Comparison of ENCODE assay signal across 13 cellular contexts in the genomic region with DNA sequence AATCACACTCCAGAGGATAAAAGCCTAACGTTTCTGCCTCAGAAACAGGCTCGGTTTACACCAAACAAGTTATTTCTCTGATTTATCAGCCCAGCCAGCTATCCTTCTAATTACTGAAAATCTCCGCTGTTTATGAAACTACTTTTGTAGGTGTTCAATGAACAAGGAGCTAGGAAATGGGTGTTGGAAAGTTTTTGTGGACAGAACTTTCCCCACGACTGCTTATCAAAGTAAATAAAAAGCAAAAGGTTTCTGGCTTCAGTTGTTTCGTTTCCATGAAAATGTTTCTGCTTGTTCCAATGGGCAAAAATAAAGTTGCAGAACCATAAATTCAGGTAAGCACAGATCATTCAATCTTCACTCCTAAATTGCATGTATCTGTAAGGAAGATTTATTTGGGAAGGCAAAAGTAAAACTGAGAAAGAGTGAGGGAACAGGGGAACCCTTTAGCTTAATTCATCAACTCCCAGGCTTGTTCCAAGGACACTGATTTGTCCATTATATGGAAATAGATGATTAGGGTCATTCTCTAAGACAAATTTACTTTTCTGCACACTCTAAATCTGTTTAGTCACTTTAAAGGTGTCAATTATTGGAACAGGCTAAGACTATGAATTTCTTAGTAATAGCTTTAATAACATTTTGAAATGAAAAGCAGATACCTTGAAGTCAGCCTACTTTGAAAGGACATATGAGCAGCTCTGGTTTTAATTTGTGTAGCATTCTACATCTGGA.
A peak's percentile ranks its signal among the peaks of the same experiment; 100 is the strongest.
DNase-seq lines count a peak whose midpoint lies in the region; ATAC-seq and TF ChIP-seq lines count a peak whose summit lies in the region.
"Had no signal": no experiment of that assay in that cellular context is flagged by ENCODE, and none has a peak within 500 bp of the region (broad histone marks: within the 10 kb centered on the region; RNA-seq: fewer than 3 reads in every experiment).

No MANE protein-coding gene starts in this region.

- no peaks in the 10 kb centered on the region for H3K36me3 ChIP-seq in ACC112 (ENCODE audit: insufficient read depth, low read length)
- no peaks in the 10 kb centered on the region for H3K36me3 ChIP-seq in neuron (ENCODE audit: insufficient read depth, low read length)
- no peaks in the 10 kb centered on the region for H3K36me3 ChIP-seq in PC-9 (ENCODE audit: low read depth)
- H3K36me3 ChIP-seq in effector memory CD4-positive, alpha-beta T cell (ENCODE audit: control insufficient read depth, insufficient read depth, low read length) = no peaks in the 10 kb centered on the region
- H3K36me3 ChIP-seq: colonic mucosa had no signal

- peaks cover 7% of the 10 kb centered on the region; the same call in 1 of the 2 replicates for H3K27me3 ChIP-seq in ACC112 (ENCODE audit: insufficient read depth, low read length)
- no peaks in the 10 kb centered on the region for H3K27me3 ChIP-seq in neuron (ENCODE audit: insufficient read depth, low read length)
- no peaks in the 10 kb centered on the region for H3K27me3 ChIP-seq in PC-9 (ENCODE audit: insufficient read depth, low read depth)
- peaks cover 7% of the 10 kb centered on the region for H3K27me3 ChIP-seq in effector memory CD4-positive, alpha-beta T cell (replicated peaks; ENCODE audit: control insufficient read depth, insufficient read depth, low read length, poor library complexity, severe bottlenecking)
- H3K27me3 ChIP-seq: colonic mucosa had no signal

- H3K79me2 ChIP-seq in ACC112 (ENCODE audit: control insufficient read depth, insufficient read depth, low read length, unreplicated experiment) (no peaks in the 10 kb centered on the region), PC-9 (ENCODE audit: low read depth) (no peaks in the 10 kb centered on the region)

- POLR2A ChIA-PET in PC-9 (lab: Charles Lee; ENCODE audit: unreplicated experiment) = no interaction called here

- ATAC-seq in SK-N-SH treated with all-trans-retinoic acid at 6 μM for 48 hours = no peak

- H2AFZ ChIP-seq in ACC112 (ENCODE audit: low read length, unreplicated experiment) (peak overlapping the region; percentile 68), neuron (ENCODE audit: low read depth, low read length) (no peak overlapping the region), PC-9 (no peak overlapping the region)

- no peaks in the 10 kb centered on the region for H3K9me2 ChIP-seq in PC-9 (ENCODE audit: insufficient read depth)

- BruUV-seq in PC-9 (replicated peaks; lab: Mats Ljungman, UMichigan) = no TSS peak

- H3K4me2 ChIP-seq in PC-9 = no peak overlapping the region

- intact Hi-C loops in PC-9 (cut with micrococcal nuclease; ENCODE audit: unreplicated experiment) = no loop called here

- no peaks in the 10 kb centered on the region for H3F3A ChIP-seq in PC-9 (ENCODE audit: insufficient read depth, low read depth)

- H3K4me1 ChIP-seq in ACC112 (ENCODE audit: control insufficient read depth, insufficient read depth, low read length, unreplicated experiment) (peaks cover 5% of the 10 kb centered on the region), neuron (ENCODE audit: insufficient read depth, low read length) (peaks cover 16% of the 10 kb centered on the region), PC-9 (replicated peaks; ENCODE audit: insufficient read depth) (no peaks in the 10 kb centered on the region)
- no peaks in the 10 kb centered on the region for H3K4me1 ChIP-seq in effector memory CD4-positive, alpha-beta T cell (ENCODE audit: control insufficient read depth, insufficient read depth, low read length, poor library complexity, severe bottlenecking)
- H3K4me1 ChIP-seq: colonic mucosa had no signal

- CTCF ChIA-PET in PC-9 (lab: Charles Lee) = no interaction called here

- H3K4me3 ChIP-seq in ACC112 (ENCODE audit: low read depth, low read length) = peak overlapping the region; percentile 72
- peak overlapping the region; percentile 19 to 36 for H3K4me3 ChIP-seq in foreskin fibroblast (ENCODE audit: low read depth in 1 of 2, low read length in 2 of 2)
- H3K4me3 ChIP-seq in neuron (ENCODE audit: low read length) = peak overlapping the region; percentile 23
- H3K4me3 ChIP-seq in PC-9 = no peak overlapping the region
- H3K4me3 ChIP-seq in effector memory CD4-positive, alpha-beta T cell (ENCODE audit: insufficient read depth, low read depth, low read length, poor library complexity, severe bottlenecking) = no peak overlapping the region
- H3K4me3 ChIP-seq: colonic mucosa had no signal

- no peaks in the 10 kb centered on the region for H4K20me1 ChIP-seq in PC-9 (ENCODE audit: insufficient read depth)

- DNase-seq in foreskin fibroblast = no peak
- no peak for DNase-seq in PC-9
- no peak for DNase-seq in stimulated activated CD4-positive, alpha-beta T cell treated with anti-CD3 and anti-CD28 coated beads, Interleukin-2, amount 100 ng/mL, for 24 hours
- DNase-seq in HT-29 (ENCODE audit: low spot score) = no peak
- DNase-seq in effector memory CD4-positive, alpha-beta T cell = no peak
- DNase-seq: activated CD4-positive, alpha-beta T cell treated with anti-CD3 and anti-CD28 coated beads, Interleukin-2, amount 50 U/mL, for 1 hour; activated gamma-delta T cell; colonic mucosa; MM.1S; NCI-H2171 treated with DMSO at 0.1 percent for 48 hours had no signal

- H3K27ac ChIP-seq in ACC112 (ENCODE audit: low read depth, low read length) (no peak overlapping the region), PC-9 (no peak overlapping the region)
- H3K27ac ChIP-seq in effector memory CD4-positive, alpha-beta T cell (ENCODE audit: insufficient read depth, low read length, poor library complexity, severe bottlenecking) = no peak overlapping the region
- H3K27ac ChIP-seq: colonic mucosa had no signal

- H3K9me3 ChIP-seq in neuron (ENCODE audit: low read length) = no peaks in the 10 kb centered on the region
- H3K9me3 ChIP-seq in PC-9 (ENCODE audit: insufficient read depth, low read depth) = no peaks in the 10 kb centered on the region
- no peaks in the 10 kb centered on the region for H3K9me3 ChIP-seq in effector memory CD4-positive, alpha-beta T cell (ENCODE audit: control insufficient read depth, low read length)
- H3K9me3 ChIP-seq: colonic mucosa had no signal

- TF ChIP-seq CTCF in foreskin fibroblast (IDR thresholded peaks at IDR 0.05; ENCODE audit: low read depth, low read length) (no peak), PC-9 (conservative IDR thresholded peaks at IDR 0.05) (no peak)

TF ChIP-seq in SK-N-SH treated with all-trans-retinoic acid at 6 μM for 48 hours, 23 proteins besides CTCF, POLR2A, EP300 and RAD21:
- TF ChIP-seq TCF4 (CRISPR knock-in tag; IDR thresholded peaks at IDR 0.05; ENCODE audit: borderline replicate concordance) (peak; percentile 86), GLIS3 (CRISPR knock-in tag; IDR thresholded peaks at IDR 0.05) (no peak)

Comparison
In these comparisons a context has a peak if more than half of its experiments do, and no peak if none do; other contexts are left out.
1. H3K4me3 ChIP-seq: peak in ACC112 (single experiment), foreskin fibroblast (2 of 2) and neuron (single experiment); none in PC-9 (single experiment) and effector memory CD4-positive, alpha-beta T cell (single experiment).